ENCODE assay signal across 1 cellular context in genomic region chr1:56644941-56645662, GRCh38.
TF ChIP-seq lines count a peak whose summit lies in the region.

PRKAA2 (plus strand) TSS chr1:56645314; CDS start chr1:56645388, 74 bp downstream.

TF ChIP-seq in HepG2, 621 proteins besides CTCF, POLR2A, EP300 and RAD21 (continued from another document and continues in another):
- peak; percentile 32; the same call in 1 of the 2 replicates for TF ChIP-seq RFXAP (CRISPR knock-in tag; IDR thresholded peaks at IDR 0.05; ENCODE audit: borderline replicate concordance)
- peak; percentile 23; the same call in 1 of the 2 replicates for TF ChIP-seq ZSCAN21 (CRISPR knock-in tag; IDR thresholded peaks at IDR 0.05; ENCODE audit: borderline replicate concordance)
- no peak for TF ChIP-seq CREM (IDR thresholded peaks at IDR 0.05)
- no peak for TF ChIP-seq CREM (CRISPR knock-in tag; IDR thresholded peaks at IDR 0.05)
- TF ChIP-seq JDP2 (CRISPR knock-in tag; IDR thresholded peaks at IDR 0.05; ENCODE audit: borderline replicate concordance) = no peak
- TF ChIP-seq DZIP1 (CRISPR knock-in tag; IDR thresholded peaks at IDR 0.05) = no peak
- no peak; the same call in 1 of the 2 replicates for TF ChIP-seq ZNF367 (CRISPR knock-in tag; IDR thresholded peaks at IDR 0.05; ENCODE audit: borderline replicate concordance)
- TF ChIP-seq GMEB2 (CRISPR knock-in tag; IDR thresholded peaks at IDR 0.05; ENCODE audit: low read depth) = no peak
- no peak; the same call in 1 of the 2 replicates for TF ChIP-seq ZBTB25 (CRISPR knock-in tag; IDR thresholded peaks at IDR 0.05)
- no peak; the same call in 1 of the 2 replicates for TF ChIP-seq ZNF672 (CRISPR knock-in tag; IDR thresholded peaks at IDR 0.05)
- TF ChIP-seq TFDP2 (CRISPR knock-in tag; IDR thresholded peaks at IDR 0.05) = no peak
- no peak for TF ChIP-seq ZFP36 (IDR thresholded peaks at IDR 0.05; ENCODE audit: borderline replicate concordance, low read depth, low read length, partially characterized antibody)
- no peak for TF ChIP-seq BCL6 (CRISPR knock-in tag; IDR thresholded peaks at IDR 0.05)
- no peak for TF ChIP-seq PAF1 (CRISPR knock-in tag; IDR thresholded peaks at IDR 0.05)
- no peak for TF ChIP-seq ZFP37 (CRISPR knock-in tag; IDR thresholded peaks at IDR 0.05; ENCODE audit: borderline replicate concordance)
- peak; percentile 89 for TF ChIP-seq ZNF687 (CRISPR knock-in tag; IDR thresholded peaks at IDR 0.05)
- no peak for TF ChIP-seq GATA4 (IDR thresholded peaks at IDR 0.05; ENCODE audit: borderline replicate concordance, low read depth)
- TF ChIP-seq ZBTB42 (CRISPR knock-in tag; IDR thresholded peaks at IDR 0.05) = no peak
- TF ChIP-seq U2AF2 (IDR thresholded peaks at IDR 0.05; ENCODE audit: low read depth, low read length) = no peak
- no peak for TF ChIP-seq ZNF512B (CRISPR knock-in tag; IDR thresholded peaks at IDR 0.05; ENCODE audit: borderline replicate concordance)
- TF ChIP-seq KLF16 (CRISPR knock-in tag; IDR thresholded peaks at IDR 0.05) = peak in 1 of 2 experiments; percentile 35; a peak in 1 of 4 replicates
- no peak for TF ChIP-seq ZNF414 (CRISPR knock-in tag; IDR thresholded peaks at IDR 0.05)
- no peak for TF ChIP-seq RARG (CRISPR knock-in tag; IDR thresholded peaks at IDR 0.05; ENCODE audit: low read depth)
- TF ChIP-seq CHD4 (IDR thresholded peaks at IDR 0.05; ENCODE audit: borderline replicate concordance, low read length) = no peak
- TF ChIP-seq AGO1 (IDR thresholded peaks at IDR 0.05; ENCODE audit: low read depth, low read length, poor library complexity, severe bottlenecking) = no peak
- TF ChIP-seq ZNF256 (CRISPR knock-in tag; conservative IDR thresholded peaks at IDR 0.05) = no peak
- 0 out of 2 replicates have a peak, but pooled peaks have one; percentile 59 for TF ChIP-seq LBX2 (CRISPR knock-in tag; IDR thresholded peaks at IDR 0.05; ENCODE audit: borderline replicate concordance)
- TF ChIP-seq ZNF232 (CRISPR knock-in tag; IDR thresholded peaks at IDR 0.05; ENCODE audit: borderline replicate concordance) = no peak
- TF ChIP-seq ZBTB39 (CRISPR knock-in tag; IDR thresholded peaks at IDR 0.05) = peak; percentile 3; the same call in 1 of the 2 replicates
- TF ChIP-seq MEIS1 (CRISPR knock-in tag; IDR thresholded peaks at IDR 0.05; ENCODE audit: borderline replicate concordance) = peak; percentile 48; the same call in 1 of the 2 replicates
- TF ChIP-seq HOMEZ (CRISPR knock-in tag; IDR thresholded peaks at IDR 0.05; ENCODE audit: low read depth) = no peak
- no peak for TF ChIP-seq MED1 (CRISPR knock-in tag; IDR thresholded peaks at IDR 0.05)
- TF ChIP-seq IRF1 (CRISPR knock-in tag; IDR thresholded peaks at IDR 0.05; ENCODE audit: low read depth) = no peak
- no peak for TF ChIP-seq SUZ12 (IDR thresholded peaks at IDR 0.05; ENCODE audit: low read depth, low read length)
- TF ChIP-seq BRF2 (CRISPR knock-in tag; IDR thresholded peaks at IDR 0.05) = no peak
- TF ChIP-seq ZBTB21 (CRISPR knock-in tag; IDR thresholded peaks at IDR 0.05) = no peak
- TF ChIP-seq MBD4 (IDR thresholded peaks at IDR 0.05; ENCODE audit: borderline replicate concordance, low read length) = no peak
